In genomic region chr9:136603901-136604816, GRCh38 we compare ENCODE assay signal across 14 cellular contexts. TPM values are rescaled to one million over a fixed set of nuclear protein-coding genes. Genes with fewer than 3 reads are reported as not detected.
DNase-seq lines count a peak whose midpoint lies in the region; ATAC-seq and TF ChIP-seq lines count a peak whose summit lies in the region.
"Had no signal": no experiment of that assay in that cellular context is flagged by ENCODE, and none has a peak within 500 bp of the region (broad histone marks: within the 10 kb centered on the region; RNA-seq: fewer than 3 reads in every experiment).

No MANE protein-coding gene starts in this region.

- intact Hi-C loops in lower lobe of right lung (cut with DNase I), result no loop called here

- H3K9me3 ChIP-seq in KOPT-K1 (ENCODE audit: insufficient read depth, low read length, poor library complexity, severe bottlenecking), result no peaks in the 10 kb centered on the region
- no peaks in the 10 kb centered on the region for H3K9me3 ChIP-seq in gastroesophageal sphincter
- no peaks in the 10 kb centered on the region for H3K9me3 ChIP-seq in lower lobe of right lung
- no peaks in the 10 kb centered on the region for H3K9me3 ChIP-seq in thoracic aorta

- no peak for DNase-seq in lower lobe of right lung
- DNase-seq in thoracic aorta (ENCODE audit: low spot score), result no peak
- DNase-seq in KBM-7, result no peak
- no peak for DNase-seq in activated naive CD4-positive, alpha-beta T cell treated with anti-CD3 and anti-CD28 coated beads, Interleukin-2, amount 50 U/mL, for 16 hours
- no peak for DNase-seq in HT-29 (ENCODE audit: low spot score)
- DNase-seq: activated CD4-positive, alpha-beta T cell treated with anti-CD3 and anti-CD28 coated beads, Interleukin-2, amount 50 U/mL, for 4 hours; activated naive CD8-positive, alpha-beta T cell treated with anti-CD3 and anti-CD28 coated beads, Interleukin-2, amount 50 U/mL, for 24 hours; activated T-cell treated with anti-CD3 and anti-CD28 coated beads, Interleukin-2, amount 50 U/mL, for 24 hours; HCEC 1CT; NCI-H2029; PC-9; stimulated activated CD4-positive, alpha-beta T cell treated with anti-CD3 and anti-CD28 coated beads, Interleukin-1b, Interleukin-23, amount 100 ng/mL, for 48 hours had no signal

- no peak overlapping the region for H3K4me3 ChIP-seq in gastroesophageal sphincter
- H3K4me3 ChIP-seq in lower lobe of right lung, result no peak overlapping the region
- H3K4me3 ChIP-seq in thoracic aorta, result no peak overlapping the region
- H3K4me3 ChIP-seq: PC-9 had no signal

- H3K27me3 ChIP-seq in gastroesophageal sphincter (peaks cover 23% of the 10 kb centered on the region), lower lobe of right lung (ENCODE audit: low read depth) (peaks cover 4% of the 10 kb centered on the region), thoracic aorta (replicated peaks; ENCODE audit: insufficient read depth) (no peaks in the 10 kb centered on the region)

- ATAC-seq in gastroesophageal sphincter, result peak; percentile 26
- ATAC-seq in lower lobe of right lung, result peak; percentile 31 to 43
- no peak for ATAC-seq in thoracic aorta (ENCODE audit: insufficient number of reproducible peaks, low FRiP score, low read depth)
- ATAC-seq: activated naive CD8-positive, alpha-beta T cell treated with anti-CD3 and anti-CD28 coated beads, Interleukin-2, amount 50 U/mL, for 24 hours had no signal

- H3K4me1 ChIP-seq in gastroesophageal sphincter, result peaks cover 0 to 55% (median 10%) of the 10 kb centered on the region in 3 donors
- peaks cover 41% of the 10 kb centered on the region for H3K4me1 ChIP-seq in lower lobe of right lung
- H3K4me1 ChIP-seq in thoracic aorta (ENCODE audit: control insufficient read depth in 1 of 2, low read depth in 2 of 2), result peaks cover 0 to 73% of the 10 kb centered on the region in 2 donors

- in situ Hi-C loops in KBM-7 (cut with MboI; ENCODE audit: low pct_unique_long_range_greater_than_20kb, low sequenced_read_pairs), result no loop called here

- 60 to 90% methylated on average over 1 to 6 of the region's 33 CpGs for WGBS in gastroesophageal sphincter (ENCODE audit: low coverage in 1 of 2), 2 donors

- TF ChIP-seq EP300 in gastroesophageal sphincter (IDR thresholded peaks at IDR 0.05), result no peak

- H3K27ac ChIP-seq in KOPT-K1 (ENCODE audit: low read depth, low read length, poor library complexity, severe bottlenecking) (peak overlapping the region; percentile 99), gastroesophageal sphincter (peak overlapping the region in 3 of 4 donors; percentile 4 to 62 (median 31)), lower lobe of right lung (peak overlapping the region; percentile 53), thoracic aorta (peak overlapping the region; percentile 19 to 37)
- H3K27ac ChIP-seq: PC-9 had no signal

- TF ChIP-seq CTCF in gastroesophageal sphincter (IDR thresholded peaks at IDR 0.05) (no peak), lower lobe of right lung (IDR thresholded peaks at IDR 0.05) (no peak), thoracic aorta (IDR thresholded peaks at IDR 0.05) (no peak)

- H3K36me3 ChIP-seq in KOPT-K1 (ENCODE audit: insufficient read depth, low read length), result no peaks in the 10 kb centered on the region
- H3K36me3 ChIP-seq in gastroesophageal sphincter, result no peaks in the 10 kb centered on the region
- H3K36me3 ChIP-seq in lower lobe of right lung, result no peaks in the 10 kb centered on the region
- no peaks in the 10 kb centered on the region for H3K36me3 ChIP-seq in thoracic aorta

- no peak for TF ChIP-seq POLR2A in gastroesophageal sphincter (IDR thresholded peaks at IDR 0.05)

RNA-seq across cellular contexts. Expression of gene NOTCH1, which starts 58.3 kb away (rescaled TPM):
- 10 to 100 TPM; 31.1 to 72.1 (median 44.0) TPM for total RNA-seq in gastroesophageal sphincter
- 91.4 TPM for total RNA-seq in lower lobe of right lung
- 10 to 100 TPM; 40.9 to 48.1 TPM for total RNA-seq in thoracic aorta
- 39.8 and 57.7 TPM in 2 replicates for total RNA-seq in HT-29 (2014; rRNA removed; shearing (Covaris generic))

RNA-seq across cellular contexts. Expression of gene EGFL7, which starts 58.6 kb away (rescaled TPM):
- 10 to 100 TPM; 38.8 to 81.0 (median 56.4) TPM for total RNA-seq in gastroesophageal sphincter
- total RNA-seq in lower lobe of right lung, result 230 TPM
- 10 to 100 TPM; 42.0 to 56.5 TPM for total RNA-seq in thoracic aorta
- 3.2 and 6.4 TPM in 2 replicates for total RNA-seq in HT-29 (2014; rRNA removed; shearing (Covaris generic))

Comparison
In these comparisons a context has a peak if more than half of its experiments do, and no peak if none do; other contexts are left out.
1. H3K27ac ChIP-seq: peak in every context shown above with its lines; median percentile 99 in KOPT-K1; 53 in lower lobe of right lung; 31 in gastroesophageal sphincter; 28 in thoracic aorta.